ENCODE assay signal across 8 cellular contexts in the genomic region with DNA sequence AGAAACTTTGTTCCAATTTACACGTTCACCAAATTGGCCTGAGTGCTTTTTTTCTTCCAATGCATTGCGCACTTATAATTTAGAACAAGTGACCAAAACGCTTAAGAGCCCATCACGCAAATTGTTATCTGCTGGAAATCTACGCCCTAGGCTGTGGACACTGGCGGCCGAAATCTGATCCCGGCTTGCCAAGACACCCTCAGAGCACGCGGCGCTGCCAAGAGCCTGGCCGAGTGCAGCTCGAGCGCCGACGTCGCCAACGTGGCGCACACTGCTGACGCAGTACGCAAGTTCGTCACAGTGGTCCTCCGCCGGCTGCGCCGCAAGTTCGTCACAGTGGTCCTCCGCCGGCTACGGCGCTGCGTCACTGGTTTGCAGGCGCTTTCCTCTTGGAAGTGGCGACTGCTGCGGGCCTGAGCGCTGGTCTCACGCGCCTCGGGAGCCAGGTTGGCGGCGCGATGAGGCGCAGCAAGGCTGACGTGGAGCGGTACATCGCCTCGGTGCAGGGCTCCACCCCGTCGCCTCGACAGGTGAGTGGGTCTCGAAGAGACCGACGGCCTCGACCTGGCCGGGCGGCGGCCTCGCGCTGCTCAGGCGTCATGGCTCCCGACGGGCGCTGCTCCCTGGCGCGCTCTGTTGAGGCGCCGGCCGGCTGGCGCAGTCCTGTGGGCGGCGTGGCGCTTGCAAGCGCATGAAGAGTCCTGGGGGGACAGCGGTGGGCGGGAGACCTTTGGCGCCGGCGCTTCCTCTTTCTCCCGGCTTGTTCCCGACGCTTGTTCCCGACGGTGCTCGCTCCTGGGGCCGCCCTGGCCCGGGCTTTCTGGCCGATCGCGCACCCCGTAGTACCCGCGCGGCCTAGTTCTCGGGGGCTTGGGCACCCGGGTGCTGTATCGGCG.
A peak's percentile ranks its signal among the peaks of the same experiment; 100 is the strongest.
DNase-seq lines count a peak whose midpoint lies in the region; ATAC-seq and TF ChIP-seq lines count a peak whose summit lies in the region.

A gene (plus strand): TSS at position 334 of the 896 bp plus-strand sequence. CDS start 125 bp downstream, at position 459.

- H3K36me3 Mint-ChIP-seq in activated naive CD4-positive, alpha-beta T cell treated with anti-CD3 and anti-CD28 coated beads, Interleukin-2, amount 50 U/mL, for 24 hours: peaks cover 2% of the 10 kb centered on the region

- H3K27me3 Mint-ChIP-seq in activated naive CD4-positive, alpha-beta T cell treated with anti-CD3 and anti-CD28 coated beads, Interleukin-2, amount 50 U/mL, for 24 hours: no peaks in the 10 kb centered on the region

- peak within 1 kb of the TSS; percentile 99 for H3K27ac Mint-ChIP-seq in activated naive CD4-positive, alpha-beta T cell treated with anti-CD3 and anti-CD28 coated beads, Interleukin-2, amount 50 U/mL, for 24 hours

- TF ChIP-seq CTCF in GM10266 (IDR thresholded peaks at IDR 0.05; ENCODE audit: control insufficient read depth, insufficient read depth, low read depth, missing control alignments): no peak

- H3K9me3 Mint-ChIP-seq in activated naive CD4-positive, alpha-beta T cell treated with anti-CD3 and anti-CD28 coated beads, Interleukin-2, amount 50 U/mL, for 24 hours: no peaks in the 10 kb centered on the region

- H3K4me1 Mint-ChIP-seq in activated naive CD4-positive, alpha-beta T cell treated with anti-CD3 and anti-CD28 coated beads, Interleukin-2, amount 50 U/mL, for 24 hours: peaks cover 32% of the 10 kb centered on the region

- ATAC-seq in HG02623 (IDR thresholded peaks at IDR 0.05; ENCODE audit: unreplicated experiment): peak; percentile 96
- ATAC-seq in SK-N-SH treated with all-trans-retinoic acid at 6 μM for 48 hours: peak; percentile 97

- DNase-seq in GM10266 (ENCODE audit: extremely low spot score) (peak; percentile 86), NCI-H1092 treated with DMSO at 0.1 percent for 48 hours (lab: John Stamatoyannopoulos, UW) (peak; percentile 89), globus pallidus (ENCODE audit: low spot score) (peak; percentile 92), nucleus accumbens (lab: John Stamatoyannopoulos, UW) (peak; percentile 52 to 96 (median 87)), superior temporal gyrus (ENCODE audit: extremely low spot score) (peak; percentile 96)

- peak within 1 kb of the TSS; percentile 98 for H3K4me3 Mint-ChIP-seq in activated naive CD4-positive, alpha-beta T cell treated with anti-CD3 and anti-CD28 coated beads, Interleukin-2, amount 50 U/mL, for 24 hours

TF ChIP-seq in SK-N-SH treated with all-trans-retinoic acid at 6 μM for 48 hours, 23 proteins besides CTCF, POLR2A, EP300 and RAD21 (continues in another document):
- TF ChIP-seq, protein P1, sequence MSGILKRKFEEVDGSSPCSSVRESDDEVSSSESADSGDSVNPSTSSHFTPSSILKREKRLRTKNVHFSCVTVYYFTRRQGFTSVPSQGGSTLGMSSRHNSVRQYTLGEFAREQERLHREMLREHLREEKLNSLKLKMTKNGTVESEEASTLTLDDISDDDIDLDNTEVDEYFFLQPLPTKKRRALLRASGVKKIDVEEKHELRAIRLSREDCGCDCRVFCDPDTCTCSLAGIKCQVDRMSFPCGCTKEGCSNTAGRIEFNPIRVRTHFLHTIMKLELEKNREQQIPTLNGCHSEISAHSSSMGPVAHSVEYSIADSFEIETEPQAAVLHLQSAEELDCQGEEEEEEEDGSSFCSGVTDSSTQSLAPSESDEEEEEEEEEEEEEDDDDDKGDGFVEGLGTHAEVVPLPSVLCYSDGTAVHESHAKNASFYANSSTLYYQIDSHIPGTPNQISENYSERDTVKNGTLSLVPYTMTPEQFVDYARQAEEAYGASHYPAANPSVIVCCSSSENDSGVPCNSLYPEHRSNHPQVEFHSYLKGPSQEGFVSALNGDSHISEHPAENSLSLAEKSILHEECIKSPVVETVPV (CRISPR knock-in tag; IDR thresholded peaks at IDR 0.05): no peak
- TF ChIP-seq, protein P2, sequence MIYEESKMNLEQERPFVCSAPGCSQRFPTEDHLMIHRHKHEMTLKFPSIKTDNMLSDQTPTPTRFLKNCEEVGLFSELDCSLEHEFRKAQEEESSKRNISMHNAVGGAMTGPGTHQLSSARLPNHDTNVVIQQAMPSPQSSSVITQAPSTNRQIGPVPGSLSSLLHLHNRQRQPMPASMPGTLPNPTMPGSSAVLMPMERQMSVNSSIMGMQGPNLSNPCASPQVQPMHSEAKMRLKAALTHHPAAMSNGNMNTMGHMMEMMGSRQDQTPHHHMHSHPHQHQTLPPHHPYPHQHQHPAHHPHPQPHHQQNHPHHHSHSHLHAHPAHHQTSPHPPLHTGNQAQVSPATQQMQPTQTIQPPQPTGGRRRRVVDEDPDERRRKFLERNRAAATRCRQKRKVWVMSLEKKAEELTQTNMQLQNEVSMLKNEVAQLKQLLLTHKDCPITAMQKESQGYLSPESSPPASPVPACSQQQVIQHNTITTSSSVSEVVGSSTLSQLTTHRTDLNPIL (CRISPR knock-in tag; IDR thresholded peaks at IDR 0.05; ENCODE audit: low read depth): no peak
- TF ChIP-seq GLIS3 (CRISPR knock-in tag; IDR thresholded peaks at IDR 0.05) (no peak), ESRRG (CRISPR knock-in tag; IDR thresholded peaks at IDR 0.05) (no peak), CSDC2 (CRISPR knock-in tag; IDR thresholded peaks at IDR 0.05) (peak; percentile 62; the same call in 1 of the 2 replicates), ZNF70 (CRISPR knock-in tag; IDR thresholded peaks at IDR 0.05) (no peak), ZNF565 (CRISPR knock-in tag; conservative IDR thresholded peaks at IDR 0.05; ENCODE audit: low read depth) (0 out of 2 replicates have a peak, but pooled peaks have one; percentile 21), BACH2 (CRISPR knock-in tag; IDR thresholded peaks at IDR 0.05; ENCODE audit: borderline replicate concordance) (no peak), ISL1 (CRISPR knock-in tag; IDR thresholded peaks at IDR 0.05) (no peak), TCF4 (CRISPR knock-in tag; IDR thresholded peaks at IDR 0.05; ENCODE audit: borderline replicate concordance) (no peak; the same call in 1 of the 2 replicates), ZFP3 (CRISPR knock-in tag; IDR thresholded peaks at IDR 0.05) (no peak; the same call in 1 of the 2 replicates), ZFP30 (CRISPR knock-in tag; IDR thresholded peaks at IDR 0.05) (no peak), PPARA (CRISPR knock-in tag; IDR thresholded peaks at IDR 0.05; ENCODE audit: borderline replicate concordance) (no peak), SNAI2 (CRISPR knock-in tag; IDR thresholded peaks at IDR 0.05) (0 out of 2 replicates have a peak, but pooled peaks have one; percentile 13), RARB (CRISPR knock-in tag; IDR thresholded peaks at IDR 0.05) (no peak), ZNF8 (CRISPR knock-in tag; IDR thresholded peaks at IDR 0.05) (no peak)
- TF ChIP-seq, protein P3, sequence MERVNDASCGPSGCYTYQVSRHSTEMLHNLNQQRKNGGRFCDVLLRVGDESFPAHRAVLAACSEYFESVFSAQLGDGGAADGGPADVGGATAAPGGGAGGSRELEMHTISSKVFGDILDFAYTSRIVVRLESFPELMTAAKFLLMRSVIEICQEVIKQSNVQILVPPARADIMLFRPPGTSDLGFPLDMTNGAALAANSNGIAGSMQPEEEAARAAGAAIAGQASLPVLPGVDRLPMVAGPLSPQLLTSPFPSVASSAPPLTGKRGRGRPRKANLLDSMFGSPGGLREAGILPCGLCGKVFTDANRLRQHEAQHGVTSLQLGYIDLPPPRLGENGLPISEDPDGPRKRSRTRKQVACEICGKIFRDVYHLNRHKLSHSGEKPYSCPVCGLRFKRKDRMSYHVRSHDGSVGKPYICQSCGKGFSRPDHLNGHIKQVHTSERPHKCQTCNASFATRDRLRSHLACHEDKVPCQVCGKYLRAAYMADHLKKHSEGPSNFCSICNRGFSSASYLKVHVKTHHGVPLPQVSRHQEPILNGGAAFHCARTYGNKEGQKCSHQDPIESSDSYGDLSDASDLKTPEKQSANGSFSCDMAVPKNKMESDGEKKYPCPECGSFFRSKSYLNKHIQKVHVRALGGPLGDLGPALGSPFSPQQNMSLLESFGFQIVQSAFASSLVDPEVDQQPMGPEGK (CRISPR knock-in tag; IDR thresholded peaks at IDR 0.05; ENCODE audit: borderline replicate concordance): no peak
- TF ChIP-seq, protein P4, sequence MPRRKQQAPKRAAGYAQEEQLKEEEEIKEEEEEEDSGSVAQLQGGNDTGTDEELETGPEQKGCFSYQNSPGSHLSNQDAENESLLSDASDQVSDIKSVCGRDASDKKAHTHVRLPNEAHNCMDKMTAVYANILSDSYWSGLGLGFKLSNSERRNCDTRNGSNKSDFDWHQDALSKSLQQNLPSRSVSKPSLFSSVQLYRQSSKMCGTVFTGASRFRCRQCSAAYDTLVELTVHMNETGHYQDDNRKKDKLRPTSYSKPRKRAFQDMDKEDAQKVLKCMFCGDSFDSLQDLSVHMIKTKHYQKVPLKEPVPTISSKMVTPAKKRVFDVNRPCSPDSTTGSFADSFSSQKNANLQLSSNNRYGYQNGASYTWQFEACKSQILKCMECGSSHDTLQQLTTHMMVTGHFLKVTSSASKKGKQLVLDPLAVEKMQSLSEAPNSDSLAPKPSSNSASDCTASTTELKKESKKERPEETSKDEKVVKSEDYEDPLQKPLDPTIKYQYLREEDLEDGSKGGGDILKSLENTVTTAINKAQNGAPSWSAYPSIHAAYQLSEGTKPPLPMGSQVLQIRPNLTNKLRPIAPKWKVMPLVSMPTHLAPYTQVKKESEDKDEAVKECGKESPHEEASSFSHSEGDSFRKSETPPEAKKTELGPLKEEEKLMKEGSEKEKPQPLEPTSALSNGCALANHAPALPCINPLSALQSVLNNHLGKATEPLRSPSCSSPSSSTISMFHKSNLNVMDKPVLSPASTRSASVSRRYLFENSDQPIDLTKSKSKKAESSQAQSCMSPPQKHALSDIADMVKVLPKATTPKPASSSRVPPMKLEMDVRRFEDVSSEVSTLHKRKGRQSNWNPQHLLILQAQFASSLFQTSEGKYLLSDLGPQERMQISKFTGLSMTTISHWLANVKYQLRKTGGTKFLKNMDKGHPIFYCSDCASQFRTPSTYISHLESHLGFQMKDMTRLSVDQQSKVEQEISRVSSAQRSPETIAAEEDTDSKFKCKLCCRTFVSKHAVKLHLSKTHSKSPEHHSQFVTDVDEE (CRISPR knock-in tag; IDR thresholded peaks at IDR 0.05): peak; percentile 18; the same call in 1 of the 2 replicates

Comparison
In these comparisons a context has a peak if more than half of its experiments do, and no peak if none do; other contexts are left out.
1. Peak in every context shown above with its lines: DNase-seq and ATAC-seq.